8 cellular contexts compared by ENCODE assay signal in the genomic region with DNA sequence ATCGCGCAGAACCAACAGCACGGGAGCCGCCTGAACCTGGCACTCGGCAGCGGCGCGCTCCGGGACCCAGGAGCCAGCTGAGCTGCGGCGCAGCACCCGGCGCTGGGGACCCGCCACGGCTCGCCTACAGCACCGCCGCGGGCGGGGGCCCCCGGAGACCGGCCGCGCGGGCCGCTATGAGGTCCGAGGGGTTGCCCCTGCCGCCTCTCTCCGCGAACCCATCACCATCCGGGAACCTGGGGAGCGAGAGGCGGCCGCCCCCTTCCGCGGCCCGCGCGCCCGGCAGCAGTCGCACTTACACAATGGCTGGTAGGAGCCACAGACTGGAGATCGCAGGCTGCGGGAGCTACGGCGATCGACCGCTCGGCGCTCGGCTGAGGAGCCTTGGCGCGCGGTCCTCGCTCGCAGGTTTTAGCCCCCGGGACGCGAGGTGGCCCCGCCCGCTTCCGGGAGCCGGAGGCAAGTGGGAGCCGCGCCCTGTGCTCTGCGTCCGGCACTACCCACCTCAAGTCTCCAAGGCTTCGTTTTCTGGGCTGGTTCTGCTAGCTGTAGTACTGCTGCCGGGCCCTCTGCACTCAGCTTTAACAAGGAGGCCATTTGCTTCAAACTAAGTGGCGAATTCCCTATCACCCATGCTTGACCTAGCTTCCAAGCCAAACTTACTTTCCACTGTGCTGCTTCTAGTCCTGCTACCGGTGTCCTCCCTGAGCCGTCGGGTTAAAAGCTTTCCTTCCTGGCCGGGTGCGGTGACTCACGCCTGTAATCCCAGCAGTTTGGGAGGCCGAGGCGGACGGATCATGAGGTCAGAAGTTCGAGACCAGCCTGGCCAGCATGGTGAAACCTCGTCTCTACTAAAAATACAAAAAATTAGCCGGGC. TPM values are rescaled to one million over a fixed set of nuclear protein-coding genes. Genes with fewer than 3 reads are reported as not detected.
A peak's percentile ranks its signal among the peaks of the same experiment; 100 is the strongest.
DNase-seq lines count a peak whose midpoint lies in the region; ATAC-seq and TF ChIP-seq lines count a peak whose summit lies in the region.

A gene (minus strand): TSS at position 386 of the 877 bp plus-strand sequence. CDS start 451 bp downstream, outside the sequence.

- no peaks in the 10 kb centered on the region for H3K79me2 ChIP-seq in parathyroid adenoma

- H3K27ac ChIP-seq in cardiac muscle cell: peak within 1 kb of the TSS; percentile 86
- peak within 1 kb of the TSS; percentile 88 for H3K27ac ChIP-seq in parathyroid adenoma
- H3K27ac ChIP-seq in tibial nerve: peak within 1 kb of the TSS; percentile 94 to 98 (median 96)

- H3K9ac ChIP-seq in adipocyte (ENCODE audit: low read length) (peak within 1 kb of the TSS; percentile 90), parathyroid adenoma (peak within 1 kb of the TSS; percentile 65)

- H3K36me3 ChIP-seq in adipocyte (ENCODE audit: control insufficient read depth, insufficient read depth, low read length, severe bottlenecking) (no peaks in the 10 kb centered on the region), cardiac muscle cell (no peaks in the 10 kb centered on the region), parathyroid adenoma (ENCODE audit: control insufficient read depth, insufficient read depth, low read length) (no peaks in the 10 kb centered on the region), tibial nerve (no peaks in the 10 kb centered on the region)

- peak; percentile 48 to 94 for TF ChIP-seq EP300 in tibial nerve (IDR thresholded peaks at IDR 0.05)

- H3K4me3 ChIP-seq in GM12865 (ENCODE audit: low read depth, low read length) (peak within 1 kb of the TSS; percentile 94), adipocyte (ENCODE audit: low read length) (peak within 1 kb of the TSS; percentile 91), cardiac muscle cell (peak within 1 kb of the TSS; percentile 87), parathyroid adenoma (ENCODE audit: low read depth, low read length) (peak within 1 kb of the TSS; percentile 69), tibial nerve (peak within 1 kb of the TSS; percentile 74 to 89 (median 80))

- H3K9me3 ChIP-seq in adipocyte (ENCODE audit: control insufficient read depth, low read length): no peaks in the 10 kb centered on the region
- no peaks in the 10 kb centered on the region for H3K9me3 ChIP-seq in cardiac muscle cell (ENCODE audit: low read depth)
- peaks cover 4% of the 10 kb centered on the region for H3K9me3 ChIP-seq in parathyroid adenoma (ENCODE audit: control insufficient read depth, low read length)
- H3K9me3 ChIP-seq in tibial nerve: peaks cover 0 to 15% (median 0%) of the 10 kb centered on the region in 4 donors

- DNase-seq in GM12865 (ENCODE audit: low read depth): peak; percentile 98
- peak; percentile 83 for DNase-seq in NCI-H1105 (lab: John Stamatoyannopoulos, UW)
- DNase-seq in T follicular helper cell (ENCODE audit: low read depth): peak; percentile 79
- peak; percentile 91 for DNase-seq in adipocyte (ENCODE audit: low read depth)
- peak; percentile 92 to 98 for DNase-seq in cardiac muscle cell (ENCODE audit: low read depth in 1 of 2, low spot score in 1 of 2)
- DNase-seq in tibial nerve (ENCODE audit: low spot score in 2 of 2): peak; percentile 74 to 77

- no peak for TF ChIP-seq CTCF in GM12865 (IDR thresholded peaks at IDR 0.05; ENCODE audit: insufficient read depth, low read depth, low read length, missing control alignments)
- TF ChIP-seq CTCF in cardiac muscle cell (IDR thresholded peaks at IDR 0.05; ENCODE audit: low read depth, low read length): no peak
- no peak for TF ChIP-seq CTCF in parathyroid adenoma (IDR thresholded peaks at IDR 0.05)
- peak in 1 of 5 experiments; percentile 35 for TF ChIP-seq CTCF in tibial nerve (IDR thresholded peaks at IDR 0.05)

- peak; percentile 82 to 88 for TF ChIP-seq POLR2A in tibial nerve (IDR thresholded peaks at IDR 0.05)

- peak; percentile 89 for ATAC-seq in HG02623 (IDR thresholded peaks at IDR 0.05; ENCODE audit: unreplicated experiment)

- H2AFZ ChIP-seq in parathyroid adenoma: peak within 1 kb of the TSS; percentile 80

- H3K27me3 ChIP-seq in adipocyte (replicated peaks; ENCODE audit: control insufficient read depth, insufficient read depth, low read length): no peaks in the 10 kb centered on the region
- H3K27me3 ChIP-seq in cardiac muscle cell: no peaks in the 10 kb centered on the region
- H3K27me3 ChIP-seq in parathyroid adenoma (ENCODE audit: control insufficient read depth, insufficient read depth, low read length): no peaks in the 10 kb centered on the region
- H3K27me3 ChIP-seq in tibial nerve: no peaks in the 10 kb centered on the region

- H3K4me2 ChIP-seq in parathyroid adenoma (ENCODE audit: low read length): peak within 1 kb of the TSS; percentile 68

- 7 to 8% methylated on average over 63 to 69 of the region's 81 CpGs for WGBS in tibial nerve, 2 donors

- H3K4me1 ChIP-seq in adipocyte (ENCODE audit: control insufficient read depth, insufficient read depth, low read length) (peaks cover 6% of the 10 kb centered on the region), cardiac muscle cell (ENCODE audit: low read depth) (no peaks in the 10 kb centered on the region), parathyroid adenoma (no peaks in the 10 kb centered on the region), tibial nerve (peaks cover 0 to 25% (median 9%) of the 10 kb centered on the region in 4 donors)

RNA-seq across cellular contexts. Expression of the gene that starts here (rescaled TPM):
- total RNA-seq in cardiac muscle cell: 3.5 and 5.9 TPM in 2 replicates
- polyA plus RNA-seq in cardiac muscle cell: 7.3 and 12.0 TPM in 2 replicates
- total RNA-seq in tibial nerve: 10 to 100 TPM in 2 of 4 donors, 1 to 10 TPM in 2; 4.5 to 18.8 (median 8.3) TPM

Comparison
In these comparisons a context has a peak if more than half of its experiments do, and no peak if none do; other contexts are left out.
1. Peak in every context shown above with its lines: DNase-seq, ATAC-seq, H3K4me3 ChIP-seq and H3K27ac ChIP-seq.